ENCODE assay signal across 13 cellular contexts in the genomic region with DNA sequence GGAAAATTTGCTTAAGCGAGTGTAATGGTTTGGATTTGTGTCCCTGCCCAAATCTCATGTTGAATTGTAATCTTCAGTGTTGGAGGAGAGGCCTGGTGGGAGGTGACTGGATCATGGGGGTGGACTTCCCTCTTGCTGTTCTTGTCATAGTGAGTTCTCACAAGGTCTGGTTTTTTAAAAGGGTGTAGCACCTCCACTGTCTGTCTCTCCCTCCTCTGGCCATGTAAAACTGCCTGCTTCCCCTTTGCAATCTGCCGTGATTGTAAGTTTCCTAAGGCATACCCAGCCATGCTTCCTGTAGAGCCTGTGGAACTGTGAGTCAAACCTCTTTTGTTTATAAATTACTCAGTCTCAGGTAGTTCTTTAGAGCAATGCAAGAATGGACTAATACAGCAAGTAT. TPM values are rescaled to one million over a fixed set of nuclear protein-coding genes. Genes with fewer than 3 reads are reported as not detected.
DNase-seq lines count a peak whose midpoint lies in the region; ATAC-seq and TF ChIP-seq lines count a peak whose summit lies in the region.
"Had no signal": no experiment of that assay in that cellular context is flagged by ENCODE, and none has a peak within 500 bp of the region (broad histone marks: within the 10 kb centered on the region; RNA-seq: fewer than 3 reads in every experiment).

No MANE protein-coding gene starts in this region.

- no peaks in the 10 kb centered on the region for H3K9me3 Mint-ChIP-seq in stimulated activated naive B cell treated with anti-CD40 and anti-IgM and Interleukin-4, amounts not matched to agents 10 μg/mL and 1 μg/mL and 100 μg/mL, for 72 hours

- H3K4me1 ChIP-seq in heart right ventricle: peaks cover 5 to 83% (median 62%) of the 10 kb centered on the region in 9 donors
- H3K4me1 ChIP-seq in right atrium auricular region: peaks cover 0 to 44% of the 10 kb centered on the region in 2 donors
- H3K4me1 ChIP-seq in PC-3 (ENCODE audit: insufficient read depth, low read length): peaks cover 14% of the 10 kb centered on the region
- H3K4me1 ChIP-seq in esophagus squamous epithelium: peaks cover 7 to 64% (median 24%) of the 10 kb centered on the region in 3 donors
- H3K4me1 ChIP-seq: SJCRH30 had no signal

- H3K27ac ChIP-seq in heart right ventricle: peak overlapping the region in 6 of 10 donors; percentile 11 to 57 (median 32)
- H3K27ac ChIP-seq in right atrium auricular region: peak overlapping the region in 1 of 2 donors; percentile 6
- no peak overlapping the region for H3K27ac ChIP-seq in PC-3 (ENCODE audit: low read length)
- peak overlapping the region; percentile 11 to 50 (median 32) for H3K27ac ChIP-seq in esophagus squamous epithelium
- H3K27ac ChIP-seq: gastroesophageal sphincter, pancreas, SJCRH30 had no signal

- H2AFZ ChIP-seq in PC-3 (ENCODE audit: low read length): no peak overlapping the region

- intact Hi-C loops in heart right ventricle (cut with DNase I): loop anchor here in 1 of 10 donors (10.0 kb wide), 1 partner anchor 70 kb away; a partner anchor contains a TSS
- intact Hi-C loops in PC-3 (cut with micrococcal nuclease): no loop called here
- intact Hi-C loops in esophagus squamous epithelium (cut with DNase I): no loop called here

- H3K79me2 ChIP-seq in PC-3 (ENCODE audit: low read length): peaks cover 62% of the 10 kb centered on the region

- BruUV-seq in PC-3 (replicated peaks; lab: Mats Ljungman, UMichigan): no TSS peak

- peaks cover 0 to 55% (median 13%) of the 10 kb centered on the region in 9 donors for H3K36me3 ChIP-seq in heart right ventricle
- H3K36me3 ChIP-seq in right atrium auricular region: peaks cover 16% of the 10 kb centered on the region
- peaks cover 8% of the 10 kb centered on the region; the same call in 1 of the 2 replicates for H3K36me3 ChIP-seq in PC-3 (ENCODE audit: low read depth, low read length)
- H3K36me3 ChIP-seq in esophagus squamous epithelium: peaks cover 0 to 50% (median 0%) of the 10 kb centered on the region in 3 donors

- H3K36me3 Mint-ChIP-seq in stimulated activated naive B cell treated with anti-CD40 and anti-IgM and Interleukin-4, amounts not matched to agents 10 μg/mL and 1 μg/mL and 100 μg/mL, for 72 hours: peaks cover 20 to 26% of the 10 kb centered on the region in 2 donors

- ATAC-seq in heart right ventricle: peak in 2 of 8 donors; percentile 23 to 37
- peak; percentile 60 for ATAC-seq in PC-3
- peak; percentile 82 to 91 for ATAC-seq in stimulated activated naive B cell treated with anti-CD40 and anti-IgM and Interleukin-4, amounts not matched to agents 10 μg/mL and 1 μg/mL and 100 μg/mL, for 72 hours (replicated peaks)
- ATAC-seq in GM18858 (IDR thresholded peaks at IDR 0.05; ENCODE audit: unreplicated experiment): no peak
- ATAC-seq in HG03095 (IDR thresholded peaks at IDR 0.05; ENCODE audit: unreplicated experiment): no peak
- ATAC-seq: gastroesophageal sphincter had no signal

- no peaks in the 10 kb centered on the region for H3K27me3 Mint-ChIP-seq in stimulated activated naive B cell treated with anti-CD40 and anti-IgM and Interleukin-4, amounts not matched to agents 10 μg/mL and 1 μg/mL and 100 μg/mL, for 72 hours

- H3F3A ChIP-seq in PC-3 (ENCODE audit: low read length, unreplicated experiment): no peaks in the 10 kb centered on the region

- no peak for TF ChIP-seq POLR2A in esophagus squamous epithelium (IDR thresholded peaks at IDR 0.05)

- POLR2A ChIA-PET in PC-3 (lab: Charles Lee; ENCODE audit: unreplicated experiment): no interaction called here

- no peaks in the 10 kb centered on the region for H3K27me3 ChIP-seq in heart right ventricle
- H3K27me3 ChIP-seq in right atrium auricular region: no peaks in the 10 kb centered on the region
- no peaks in the 10 kb centered on the region for H3K27me3 ChIP-seq in PC-3 (ENCODE audit: low read length)
- no peaks in the 10 kb centered on the region for H3K27me3 ChIP-seq in esophagus squamous epithelium
- H3K27me3 ChIP-seq: gastroesophageal sphincter, pancreas, SJCRH30 had no signal

- CTCF ChIA-PET in PC-3 (lab: Charles Lee): no interaction called here

- H4K20me1 ChIP-seq in PC-3 (ENCODE audit: low read length): no peaks in the 10 kb centered on the region

- TF ChIP-seq CTCF in heart right ventricle (IDR thresholded peaks at IDR 0.05): no peak
- no peak for TF ChIP-seq CTCF in right atrium auricular region (IDR thresholded peaks at IDR 0.05)
- TF ChIP-seq CTCF in PC-3 (conservative IDR thresholded peaks at IDR 0.05; ENCODE audit: low read depth, low read length): no peak
- TF ChIP-seq CTCF in esophagus squamous epithelium (IDR thresholded peaks at IDR 0.05): no peak

- no peak for DNase-seq in heart right ventricle
- DNase-seq in right atrium auricular region (ENCODE audit: low spot score): no peak
- DNase-seq in PC-3: peak; percentile 15
- no peak for DNase-seq in esophagus squamous epithelium (lab: John Stamatoyannopoulos, UW)
- DNase-seq in stimulated activated naive B cell treated with anti-CD40 and anti-IgM and Interleukin-4, amounts not matched to agents 10 μg/mL and 1 μg/mL and 100 μg/mL, for 72 hours: no peak
- DNase-seq in SHP77 treated with DMSO at 0.1 percent for 48 hours (lab: John Stamatoyannopoulos, UW): no peak
- DNase-seq: NCI-H1417, pancreas, SJCRH30 had no signal

- no peak overlapping the region for H3K4me2 ChIP-seq in PC-3 (ENCODE audit: low read length)

- WGBS in heart right ventricle, 2 donors: 64 to 78% methylated on average over 2 of the region's 2 CpGs
- 42 to 56% methylated on average over 2 of the region's 2 CpGs for WGBS in esophagus squamous epithelium, 2 donors

- H3K4me3 ChIP-seq in heart right ventricle (no peak overlapping the region), right atrium auricular region (no peak overlapping the region), PC-3 (ENCODE audit: low read length) (no peak overlapping the region), esophagus squamous epithelium (no peak overlapping the region)
- H3K4me3 ChIP-seq: gastroesophageal sphincter, pancreas, SJCRH30 had no signal

- H3K9ac ChIP-seq in PC-3 (ENCODE audit: low read length): no peak overlapping the region

- no peak overlapping the region for H3K27ac Mint-ChIP-seq in stimulated activated naive B cell treated with anti-CD40 and anti-IgM and Interleukin-4, amounts not matched to agents 10 μg/mL and 1 μg/mL and 100 μg/mL, for 72 hours

- H3K9me3 ChIP-seq in heart right ventricle (no peaks in the 10 kb centered on the region), right atrium auricular region (no peaks in the 10 kb centered on the region), PC-3 (ENCODE audit: low read length) (no peaks in the 10 kb centered on the region), esophagus squamous epithelium (no peaks in the 10 kb centered on the region)
- H3K9me3 ChIP-seq: gastroesophageal sphincter, pancreas, SJCRH30 had no signal

- H3K4me1 Mint-ChIP-seq in stimulated activated naive B cell treated with anti-CD40 and anti-IgM and Interleukin-4, amounts not matched to agents 10 μg/mL and 1 μg/mL and 100 μg/mL, for 72 hours: peaks cover 16 to 33% of the 10 kb centered on the region in 2 donors

- no peaks in the 10 kb centered on the region for H3K9me2 ChIP-seq in PC-3 (replicated peaks; ENCODE audit: low read length)

- H3K4me3 Mint-ChIP-seq in stimulated activated naive B cell treated with anti-CD40 and anti-IgM and Interleukin-4, amounts not matched to agents 10 μg/mL and 1 μg/mL and 100 μg/mL, for 72 hours: no peak overlapping the region

RNA-seq across cellular contexts. Expression of a gene that starts 6.6 kb away (rescaled TPM):
- total RNA-seq in heart right ventricle (10 to 100 TPM; 55.6 to 94.3 (median 66.4) TPM), right atrium auricular region (10 to 100 TPM; 16.0 to 17.8 TPM), PC-3 (2014; rRNA removed) (9.6 and 13.1 TPM in 2 replicates), esophagus squamous epithelium (10 to 100 TPM; 11.9 to 34.9 (median 13.7) TPM)
- polyA plus RNA-seq in heart right ventricle: 10 to 100 TPM; 15.1 to 24.9 TPM

RNA-seq across cellular contexts. Expression of a gene that starts 19.6 kb away (rescaled TPM):
- total RNA-seq in heart right ventricle (1 to 10 TPM in 3 of 10 donors, under 1 TPM in 7; 0.42 to 3.2 (median 0.66) TPM), right atrium auricular region (1 to 10 TPM in 1 of 2 donors, under 1 TPM in 1; 0.15 to 1.3 TPM), PC-3 (2014; rRNA removed) (not detected in 2 replicates), esophagus squamous epithelium (under 1 TPM in 3 of 4 donors, not detected in 1; 0.44 to 0.91 (median 0.57) TPM)
- polyA plus RNA-seq in heart right ventricle: under 1 TPM; 0.38 to 0.59 TPM
- total RNA-seq: SJCRH30 had no signal
- polyA plus RNA-seq: BJ had no signal

Comparison
In these comparisons a context has a peak if more than half of its experiments do, and no peak if none do; other contexts are left out.
1. ATAC-seq: peak in PC-3 (single experiment) and stimulated activated naive B cell treated with anti-CD40 and anti-IgM and Interleukin-4, amounts not matched to agents 10 μg/mL and 1 μg/mL and 100 μg/mL, for 72 hours (2 of 2); none in GM18858 (single experiment) and HG03095 (single experiment).